8 cellular contexts compared by ENCODE assay signal in the genomic region with DNA sequence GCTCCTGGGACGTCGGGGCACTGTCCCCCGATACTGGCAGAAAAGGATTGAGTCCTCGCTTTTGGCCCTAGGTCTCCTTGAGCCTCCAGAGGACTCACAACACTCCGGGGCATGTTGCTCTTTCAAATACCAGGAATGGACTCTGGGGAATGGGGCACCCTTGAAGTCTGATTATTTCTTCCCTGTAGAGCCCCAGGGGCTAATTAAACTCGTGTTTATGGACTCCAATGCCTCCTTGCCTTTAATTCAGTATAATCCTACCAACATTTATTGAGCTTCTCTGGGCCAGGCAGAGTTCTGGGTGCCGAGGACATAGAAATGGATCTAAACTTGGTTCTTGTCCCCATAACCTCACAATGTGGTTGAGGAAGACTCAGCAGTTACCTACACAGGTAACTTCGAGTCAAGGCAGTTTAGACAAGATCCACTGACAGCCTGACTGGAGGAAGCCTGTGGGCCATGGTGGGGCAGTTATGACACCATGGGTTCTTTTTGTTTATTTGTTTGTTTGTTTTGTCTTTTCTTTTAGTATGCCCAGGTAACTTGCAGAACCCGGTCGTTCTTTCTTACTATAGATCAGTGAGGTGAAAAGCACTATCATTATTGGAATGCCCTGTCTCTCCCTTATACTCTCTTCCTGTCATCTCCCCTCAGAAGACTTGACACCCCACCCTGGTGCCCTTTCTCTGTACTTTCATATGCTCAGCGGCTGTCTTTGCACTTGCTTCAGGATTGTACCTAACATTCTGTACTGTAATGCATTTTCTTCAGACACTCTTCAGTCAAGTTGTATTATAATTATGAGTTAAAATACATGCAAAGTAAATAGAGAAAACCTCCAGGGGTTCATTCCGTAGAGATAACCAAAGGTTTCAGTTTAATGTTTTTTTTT. TPM values are rescaled to one million over a fixed set of nuclear protein-coding genes. Genes with fewer than 3 reads are reported as not detected.
DNase-seq lines count a peak whose midpoint lies in the region; ATAC-seq and TF ChIP-seq lines count a peak whose summit lies in the region.

No MANE protein-coding gene starts in this region.

- H3K4me1 Mint-ChIP-seq in activated CD4-positive, alpha-beta T cell treated with anti-CD3 and anti-CD28 coated beads, Interleukin-2, amount 10 ng/mL, durations not matched to agents 24 days and 14 days = peaks cover 52% of the 10 kb centered on the region
- peaks cover 48% of the 10 kb centered on the region for H3K4me1 Mint-ChIP-seq in activated CD8-positive, alpha-beta T cell treated with anti-CD3 and anti-CD28 coated beads for 36 hours (ENCODE audit: low read depth)
- peaks cover 39% of the 10 kb centered on the region for H3K4me1 Mint-ChIP-seq in glutamatergic neuron (ENCODE audit: low read depth, unreplicated experiment)

- CTCF ChIA-PET in activated CD8-positive, alpha-beta T cell treated with anti-CD3 and anti-CD28 coated beads for 36 hours (lab: Charles Lee) = interaction anchor here (1.3 to 5.5 kb wide), 10 partner anchors 11 to 218 kb away, joined by 3 to 93 read pairs (median 8); a partner anchor contains a TSS

- H4K20me1 ChIP-seq in Karpas-422 (ENCODE audit: insufficient read depth, low read depth, low read length) = no peaks in the 10 kb centered on the region

- H3K9ac ChIP-seq in Karpas-422 (ENCODE audit: low read length) = peak overlapping the region; percentile 79

- no peaks in the 10 kb centered on the region for H3K36me3 ChIP-seq in Karpas-422 (ENCODE audit: insufficient read depth, low read length)

- peaks cover 82% of the 10 kb centered on the region for H3K4me1 ChIP-seq in Karpas-422 (ENCODE audit: low read length)

- no peaks in the 10 kb centered on the region for H3K27me3 ChIP-seq in Karpas-422 (ENCODE audit: low read length)

- H3K9me3 ChIP-seq in Karpas-422 (ENCODE audit: low read length) = no peaks in the 10 kb centered on the region

- peaks cover 3% of the 10 kb centered on the region for H3K9me3 Mint-ChIP-seq in activated CD4-positive, alpha-beta T cell treated with anti-CD3 and anti-CD28 coated beads, Interleukin-2, amount 10 ng/mL, durations not matched to agents 24 days and 14 days
- no peaks in the 10 kb centered on the region for H3K9me3 Mint-ChIP-seq in activated CD8-positive, alpha-beta T cell treated with anti-CD3 and anti-CD28 coated beads for 36 hours
- peaks cover 9% of the 10 kb centered on the region for H3K9me3 Mint-ChIP-seq in glutamatergic neuron (ENCODE audit: unreplicated experiment)

- H3K36me3 Mint-ChIP-seq in activated CD4-positive, alpha-beta T cell treated with anti-CD3 and anti-CD28 coated beads, Interleukin-2, amount 10 ng/mL, durations not matched to agents 24 days and 14 days (ENCODE audit: low read depth) = peaks cover 49% of the 10 kb centered on the region
- H3K36me3 Mint-ChIP-seq in activated CD8-positive, alpha-beta T cell treated with anti-CD3 and anti-CD28 coated beads for 36 hours (ENCODE audit: low read depth) = peaks cover 57% of the 10 kb centered on the region
- no peaks in the 10 kb centered on the region for H3K36me3 Mint-ChIP-seq in glutamatergic neuron (ENCODE audit: unreplicated experiment)

- H3K27ac Mint-ChIP-seq in activated CD4-positive, alpha-beta T cell treated with anti-CD3 and anti-CD28 coated beads, Interleukin-2, amount 10 ng/mL, durations not matched to agents 24 days and 14 days = peak overlapping the region; percentile 97
- H3K27ac Mint-ChIP-seq in activated CD8-positive, alpha-beta T cell treated with anti-CD3 and anti-CD28 coated beads for 36 hours = peak overlapping the region; percentile 92
- H3K27ac Mint-ChIP-seq in glutamatergic neuron (ENCODE audit: unreplicated experiment) = peak overlapping the region; percentile 20

- peak; percentile 1 for ATAC-seq in activated CD8-positive, alpha-beta T cell treated with anti-CD3 and anti-CD28 coated beads for 36 hours
- ATAC-seq in HG02870 (IDR thresholded peaks at IDR 0.05; ENCODE audit: unreplicated experiment) = no peak
- ATAC-seq in GM18861 (IDR thresholded peaks at IDR 0.05; ENCODE audit: unreplicated experiment) = no peak

- DNase-seq in activated CD4-positive, alpha-beta T cell treated with anti-CD3 and anti-CD28 coated beads, Interleukin-2, amount 10 ng/mL, durations not matched to agents 24 days and 14 days = peak; percentile 75
- no peak for DNase-seq in activated CD4-positive, alpha-beta T cell treated with anti-CD3 and anti-CD28 coated beads for 1 hour
- DNase-seq in Karpas-422 (peak; percentile 71), glutamatergic neuron (no peak), retinal pigment epithelial cell (ENCODE audit: low read depth) (no peak)
- peak; percentile 63 for DNase-seq in activated CD8-positive, alpha-beta T cell treated with anti-CD3 and anti-CD28 coated beads for 36 hours

- H3K27me3 Mint-ChIP-seq in activated CD4-positive, alpha-beta T cell treated with anti-CD3 and anti-CD28 coated beads, Interleukin-2, amount 10 ng/mL, durations not matched to agents 24 days and 14 days = no peaks in the 10 kb centered on the region
- H3K27me3 Mint-ChIP-seq in activated CD8-positive, alpha-beta T cell treated with anti-CD3 and anti-CD28 coated beads for 36 hours = no peaks in the 10 kb centered on the region
- peaks cover 3% of the 10 kb centered on the region for H3K27me3 Mint-ChIP-seq in glutamatergic neuron (ENCODE audit: unreplicated experiment)

- no peak for TF ChIP-seq CTCF in activated CD8-positive, alpha-beta T cell treated with anti-CD3 and anti-CD28 coated beads for 36 hours (IDR thresholded peaks at IDR 0.05)
- no peak for TF ChIP-seq CTCF in glutamatergic neuron (IDR thresholded peaks at IDR 0.05; ENCODE audit: partially characterized antibody, unreplicated experiment)
- no peak for TF ChIP-seq CTCF in retinal pigment epithelial cell (conservative IDR thresholded peaks at IDR 0.05; ENCODE audit: low read depth, low read length)

- H3K9me2 ChIP-seq in Karpas-422 (replicated peaks; ENCODE audit: insufficient read depth, low read length) = no peaks in the 10 kb centered on the region

- peak overlapping the region; percentile 77 for H3K4me2 ChIP-seq in Karpas-422 (ENCODE audit: low read depth, low read length, poor library complexity, severe bottlenecking)

- H3K4me3 Mint-ChIP-seq in activated CD4-positive, alpha-beta T cell treated with anti-CD3 and anti-CD28 coated beads, Interleukin-2, amount 10 ng/mL, durations not matched to agents 24 days and 14 days = peak overlapping the region; percentile 96
- peak overlapping the region; percentile 95 for H3K4me3 Mint-ChIP-seq in activated CD8-positive, alpha-beta T cell treated with anti-CD3 and anti-CD28 coated beads for 36 hours
- H3K4me3 Mint-ChIP-seq in glutamatergic neuron (ENCODE audit: unreplicated experiment) = peak overlapping the region; percentile 86

- POLR2A ChIA-PET in activated CD8-positive, alpha-beta T cell treated with anti-CD3 and anti-CD28 coated beads for 36 hours (lab: Charles Lee) = interaction anchor here (0.9 to 5.3 kb wide), 17 partner anchors 15 to 305 kb away, joined by 3 to 42 read pairs (median 4); a partner anchor contains a TSS

- no peak overlapping the region; the same call in 1 of the 2 replicates for H2AFZ ChIP-seq in Karpas-422 (ENCODE audit: low read length)

- intact Hi-C loops in activated CD4-positive, alpha-beta T cell treated with anti-CD3 and anti-CD28 coated beads, Interleukin-2, amount 10 ng/mL, durations not matched to agents 24 days and 14 days (cut with micrococcal nuclease) = no loop called here
- intact Hi-C loops in activated CD8-positive, alpha-beta T cell treated with anti-CD3 and anti-CD28 coated beads for 36 hours (cut with micrococcal nuclease) = loop anchor here (5.0 kb wide), 1 partner anchor 47 kb away; a partner anchor contains a TSS

- peaks cover 14% of the 10 kb centered on the region; the same call in 1 of the 2 replicates for H3K79me2 ChIP-seq in Karpas-422 (ENCODE audit: low read length)

- H3K27ac ChIP-seq in Karpas-422 (ENCODE audit: low read length) = peak overlapping the region; percentile 98

- H3K4me3 ChIP-seq in Karpas-422 (ENCODE audit: low read length) = peak overlapping the region; percentile 78
- peak overlapping the region; percentile 79 for H3K4me3 ChIP-seq in retinal pigment epithelial cell (ENCODE audit: low read length)

RNA-seq across cellular contexts. Expression of a gene that starts 3.2 kb away (rescaled TPM):
- total RNA-seq in activated CD4-positive, alpha-beta T cell treated with anti-CD3 and anti-CD28 coated beads, Interleukin-2, amount 10 ng/mL, durations not matched to agents 24 days and 14 days = 402 and 415 TPM in 2 replicates
- total RNA-seq in Karpas-422 (2014; rRNA removed; shearing (Covaris generic); ENCODE audit: low replicate concordance) = 62.6 and 63.5 TPM in 2 replicates
- total RNA-seq in activated CD8-positive, alpha-beta T cell treated with anti-CD3 and anti-CD28 coated beads for 36 hours = 100 to 1,000 TPM; 222 to 229 TPM
- 88.0 TPM for total RNA-seq in glutamatergic neuron (ENCODE audit: unreplicated experiment)

RNA-seq across cellular contexts. Expression of a gene that starts 47.4 kb away (rescaled TPM):
- 112 and 113 TPM in 2 replicates for total RNA-seq in activated CD4-positive, alpha-beta T cell treated with anti-CD3 and anti-CD28 coated beads, Interleukin-2, amount 10 ng/mL, durations not matched to agents 24 days and 14 days
- total RNA-seq in Karpas-422 (2014; rRNA removed; shearing (Covaris generic); ENCODE audit: low replicate concordance) = 102 and 136 TPM in 2 replicates
- total RNA-seq in activated CD8-positive, alpha-beta T cell treated with anti-CD3 and anti-CD28 coated beads for 36 hours = 100 to 1,000 TPM; 134 to 140 TPM
- 93.9 TPM for total RNA-seq in glutamatergic neuron (ENCODE audit: unreplicated experiment)

RNA-seq across cellular contexts. Expression of a gene that starts 47.7 kb away (rescaled TPM):
- 24.4 and 26.2 TPM in 2 replicates for total RNA-seq in activated CD4-positive, alpha-beta T cell treated with anti-CD3 and anti-CD28 coated beads, Interleukin-2, amount 10 ng/mL, durations not matched to agents 24 days and 14 days
- total RNA-seq in Karpas-422 (2014; rRNA removed; shearing (Covaris generic); ENCODE audit: low replicate concordance) = 10.4 and 40.0 TPM in 2 replicates
- total RNA-seq in activated CD8-positive, alpha-beta T cell treated with anti-CD3 and anti-CD28 coated beads for 36 hours = 10 to 100 TPM; 24.7 to 26.9 TPM
- 32.8 TPM for total RNA-seq in glutamatergic neuron (ENCODE audit: unreplicated experiment)

Comparison
In these comparisons a context has a peak if more than half of its experiments do, and no peak if none do; other contexts are left out.
1. DNase-seq: peak in activated CD4-positive, alpha-beta T cell treated with anti-CD3 and anti-CD28 coated beads, Interleukin-2, amount 10 ng/mL, durations not matched to agents 24 days and 14 days (single experiment), Karpas-422 (single experiment) and activated CD8-positive, alpha-beta T cell treated with anti-CD3 and anti-CD28 coated beads for 36 hours (single experiment); none in activated CD4-positive, alpha-beta T cell treated with anti-CD3 and anti-CD28 coated beads for 1 hour (single experiment), glutamatergic neuron (single experiment) and retinal pigment epithelial cell (single experiment).
2. H3K27ac Mint-ChIP-seq: peak in every context shown above with its lines; median percentile 97 in activated CD4-positive, alpha-beta T cell treated with anti-CD3 and anti-CD28 coated beads, Interleukin-2, amount 10 ng/mL, durations not matched to agents 24 days and 14 days; 92 in activated CD8-positive, alpha-beta T cell treated with anti-CD3 and anti-CD28 coated beads for 36 hours; 20 in glutamatergic neuron.
3. Peak in every context shown above with its lines, with median percentiles within 50 percentile points of each other: H3K4me3 Mint-ChIP-seq.